ENCODE assay signal across 14 cellular contexts in genomic region chr7:73893342-73894101, GRCh38. TPM values are rescaled to one million over a fixed set of nuclear protein-coding genes. Genes with fewer than 3 reads are reported as not detected.
A peak's percentile ranks its signal among the peaks of the same experiment; 100 is the strongest.
DNase-seq lines count a peak whose midpoint lies in the region; ATAC-seq and TF ChIP-seq lines count a peak whose summit lies in the region.
"Had no signal": no experiment of that assay in that cellular context is flagged by ENCODE, and none has a peak within 500 bp of the region (broad histone marks: within the 10 kb centered on the region; RNA-seq: fewer than 3 reads in every experiment).

No MANE protein-coding gene starts in this region.

- H2BK5ac ChIP-seq in mesenchymal stem cell (ENCODE audit: low read depth, low read length, poor library complexity, severe bottlenecking) (no peak overlapping the region), trophoblast cell (ENCODE audit: low read depth, low read length, poor library complexity) (no peak overlapping the region)

- H2AK5ac ChIP-seq in mesenchymal stem cell (ENCODE audit: low read length, severe bottlenecking) = peak overlapping the region; percentile 32
- no peak overlapping the region for H2AK5ac ChIP-seq in trophoblast cell (ENCODE audit: low read length)

- H4K91ac ChIP-seq in mesenchymal stem cell (ENCODE audit: low read length) = no peak overlapping the region
- H4K91ac ChIP-seq in trophoblast cell (ENCODE audit: low read depth, low read length) = no peak overlapping the region

- H2BK120ac ChIP-seq in mesenchymal stem cell (ENCODE audit: low read depth, low read length) = no peak overlapping the region
- H2BK120ac ChIP-seq in trophoblast cell (ENCODE audit: insufficient read depth, low read length, poor library complexity) = no peak overlapping the region

- DNase-seq in NCI-H1694 treated with DMSO at 0.1 percent for 48 hours (lab: John Stamatoyannopoulos, UW) = peak; percentile 68
- peak; percentile 98 for DNase-seq in coronary artery (ENCODE audit: low spot score)
- DNase-seq in mesenchymal stem cell = no peak
- peak; percentile 79 for DNase-seq in thoracic aorta (ENCODE audit: low spot score)
- no peak for DNase-seq in HK-2 (ENCODE audit: unreplicated experiment)
- no peak for DNase-seq in trophoblast cell
- DNase-seq in DMS79 (lab: John Stamatoyannopoulos, UW) = no peak
- no peak for DNase-seq in HT-29 (ENCODE audit: low spot score)
- DNase-seq: activated CD8-positive, alpha-beta memory T cell treated with anti-CD3 and anti-CD28 coated beads for 24 hours; DND-41; NK-92 treated with Interleukin-12 subunit alpha and Interleukin-12 subunit beta, amount 100 ng/mL, for 24 hours; T-helper 2 cell had no signal

- H3K4me1 ChIP-seq in mesenchymal stem cell (ENCODE audit: control insufficient read depth, insufficient read depth, low read depth, low read length) (peaks cover 32% of the 10 kb centered on the region), thoracic aorta (ENCODE audit: control insufficient read depth in 1 of 2, low read depth in 2 of 2) (peaks cover 35 to 83% of the 10 kb centered on the region in 2 donors), trophoblast cell (ENCODE audit: control insufficient read depth in 1 of 2, insufficient read depth in 2 of 2, low read length in 2 of 2) (peaks cover 6 to 15% of the 10 kb centered on the region in 2 experiments)

- H3K4ac ChIP-seq in mesenchymal stem cell (ENCODE audit: low read depth in 1 of 2, low read length in 2 of 2) (no peak overlapping the region), trophoblast cell (ENCODE audit: low read depth, low read length) (no peak overlapping the region)

- no peak overlapping the region for H2BK15ac ChIP-seq in mesenchymal stem cell (ENCODE audit: low read depth, poor library complexity, severe bottlenecking)

- H3K36me3 ChIP-seq in mesenchymal stem cell (ENCODE audit: control insufficient read depth in 1 of 2, insufficient read depth in 2 of 2, low read depth in 1 of 2, low read length in 2 of 2) (no peaks in the 10 kb centered on the region), thoracic aorta (no peaks in the 10 kb centered on the region), trophoblast cell (ENCODE audit: control insufficient read depth in 1 of 2, insufficient read depth in 2 of 2, low read length in 2 of 2) (no peaks in the 10 kb centered on the region)

- H3K79me2 ChIP-seq in trophoblast cell (ENCODE audit: control insufficient read depth, insufficient read depth, low read length, poor library complexity) = no peaks in the 10 kb centered on the region

- H3K4me3 ChIP-seq in coronary artery (peak overlapping the region; percentile 6), mesenchymal stem cell (ENCODE audit: insufficient read depth in 1 of 2, low read depth in 1 of 2, low read length in 2 of 2) (peak overlapping the region in 1 of 2 experiments; percentile 38), thoracic aorta (peak overlapping the region; percentile 39), trophoblast cell (ENCODE audit: low read depth, low read length) (no peak overlapping the region)

- H3K27ac ChIP-seq in coronary artery (peak overlapping the region; percentile 87 to 96), mesenchymal stem cell (ENCODE audit: low read length, poor library complexity, severe bottlenecking) (no peak overlapping the region), thoracic aorta (peak overlapping the region; percentile 90 to 100), trophoblast cell (ENCODE audit: low read depth, low read length) (no peak overlapping the region)
- H3K27ac ChIP-seq: HL-60 had no signal

- H3K9ac ChIP-seq in mesenchymal stem cell (ENCODE audit: low read length) (peak overlapping the region; percentile 48), trophoblast cell (ENCODE audit: low read length) (no peak overlapping the region)

- WGBS in mesenchymal stem cell = 76% methylated on average over 22 of the region's 22 CpGs
- WGBS in trophoblast cell (ENCODE audit: extremely low coverage, insufficient coverage, insufficient read length) = no CpG with 5 or more reads among the region's 22 CpGs

- peak; percentile 2 for ATAC-seq in thoracic aorta (ENCODE audit: insufficient number of reproducible peaks, low FRiP score, low read depth)

- no peak overlapping the region for H4K12ac ChIP-seq in trophoblast cell (ENCODE audit: low read depth, low read length)

- H4K8ac ChIP-seq in mesenchymal stem cell (ENCODE audit: low read length) (no peak overlapping the region), trophoblast cell (ENCODE audit: low read depth, low read length) (no peak overlapping the region)

- TF ChIP-seq CTCF in coronary artery (IDR thresholded peaks at IDR 0.05) (no peak), thoracic aorta (IDR thresholded peaks at IDR 0.05) (no peak)

- no peak overlapping the region for H2BK12ac ChIP-seq in mesenchymal stem cell (ENCODE audit: low read length in 2 of 2)
- no peak overlapping the region for H2BK12ac ChIP-seq in trophoblast cell (ENCODE audit: low read length)

- peaks cover 0 to 3% of the 10 kb centered on the region in 2 experiments for H3K27me3 ChIP-seq in mesenchymal stem cell (ENCODE audit: control insufficient read depth in 1 of 2, insufficient read depth in 1 of 2, low read length in 2 of 2)
- no peaks in the 10 kb centered on the region for H3K27me3 ChIP-seq in thoracic aorta (replicated peaks; ENCODE audit: insufficient read depth)
- H3K27me3 ChIP-seq in trophoblast cell (ENCODE audit: insufficient read depth, low read length) = no peaks in the 10 kb centered on the region

- H2AFZ ChIP-seq in mesenchymal stem cell (ENCODE audit: low read depth, low read length) (no peak overlapping the region), trophoblast cell (ENCODE audit: insufficient read depth, low read length, poor library complexity) (no peak overlapping the region)

- H3K18ac ChIP-seq in mesenchymal stem cell (ENCODE audit: low read depth in 1 of 2, low read length in 2 of 2) (no peak overlapping the region), trophoblast cell (ENCODE audit: low read length) (no peak overlapping the region)

- H3K9me3 ChIP-seq in mesenchymal stem cell (ENCODE audit: control insufficient read depth, low read length) = no peaks in the 10 kb centered on the region
- no peaks in the 10 kb centered on the region for H3K9me3 ChIP-seq in thoracic aorta
- peaks cover 2% of the 10 kb centered on the region for H3K9me3 ChIP-seq in trophoblast cell (ENCODE audit: insufficient read depth, low read depth, low read length)

- no peak overlapping the region for H3K14ac ChIP-seq in mesenchymal stem cell (ENCODE audit: low read length in 2 of 2)
- H3K14ac ChIP-seq in trophoblast cell (ENCODE audit: low read length) = no peak overlapping the region

- H3K23ac ChIP-seq in mesenchymal stem cell (ENCODE audit: low read length in 2 of 2) (no peak overlapping the region), trophoblast cell (ENCODE audit: low read length) (no peak overlapping the region)

- H3K79me1 ChIP-seq in mesenchymal stem cell (replicated peaks; ENCODE audit: low read length, poor library complexity, severe bottlenecking) (no peaks in the 10 kb centered on the region), trophoblast cell (ENCODE audit: low read length) (no peaks in the 10 kb centered on the region)

- no peak overlapping the region for H3K4me2 ChIP-seq in mesenchymal stem cell (ENCODE audit: low read length, poor library complexity, severe bottlenecking)
- H3K4me2 ChIP-seq in trophoblast cell (ENCODE audit: low read length) = no peak overlapping the region

RNA-seq across cellular contexts. Expression of gene TMEM270, which starts 32.6 kb away (rescaled TPM):
- polyA plus RNA-seq in mesenchymal stem cell (2013, experiment 1 of 2) = not detected
- polyA plus RNA-seq in mesenchymal stem cell (2013, experiment 2 of 2) = not detected
- not detected for total RNA-seq in thoracic aorta
- polyA plus RNA-seq in trophoblast cell (2013) = not detected in 2 replicates
- not detected in 2 replicates for total RNA-seq in HT-29 (2014; rRNA removed; shearing (Covaris generic))
- total RNA-seq: pulmonary artery endothelial cell had no signal

RNA-seq across cellular contexts. Expression of gene METTL27, which starts 51.2 kb away (rescaled TPM):
- polyA plus RNA-seq in mesenchymal stem cell (2013, experiment 1 of 2) = 0.83 TPM
- polyA plus RNA-seq in mesenchymal stem cell (2013, experiment 2 of 2) = 1.00 TPM
- total RNA-seq in thoracic aorta = 1 to 10 TPM in 1 of 2 donors, not detected in 1; 1.2 TPM
- polyA plus RNA-seq in trophoblast cell (2013) = 1.3 and 1.5 TPM in 2 replicates
- total RNA-seq in HT-29 (2014; rRNA removed; shearing (Covaris generic)) = 7.3 and 9.8 TPM in 2 replicates

Comparison
In these comparisons a context has a peak if more than half of its experiments do, and no peak if none do; other contexts are left out.
1. DNase-seq: peak in NCI-H1694 treated with DMSO at 0.1 percent for 48 hours (single experiment), coronary artery (single experiment) and thoracic aorta (single experiment); none in mesenchymal stem cell (single experiment), HK-2 (single experiment), trophoblast cell (0 of 2), DMS79 (single experiment) and HT-29 (single experiment).
2. H3K27ac ChIP-seq: peak in coronary artery (2 of 2) and thoracic aorta (2 of 2); none in mesenchymal stem cell (single experiment) and trophoblast cell (single experiment).